ENCODE assay signal across 20 cellular contexts in the genomic region with DNA sequence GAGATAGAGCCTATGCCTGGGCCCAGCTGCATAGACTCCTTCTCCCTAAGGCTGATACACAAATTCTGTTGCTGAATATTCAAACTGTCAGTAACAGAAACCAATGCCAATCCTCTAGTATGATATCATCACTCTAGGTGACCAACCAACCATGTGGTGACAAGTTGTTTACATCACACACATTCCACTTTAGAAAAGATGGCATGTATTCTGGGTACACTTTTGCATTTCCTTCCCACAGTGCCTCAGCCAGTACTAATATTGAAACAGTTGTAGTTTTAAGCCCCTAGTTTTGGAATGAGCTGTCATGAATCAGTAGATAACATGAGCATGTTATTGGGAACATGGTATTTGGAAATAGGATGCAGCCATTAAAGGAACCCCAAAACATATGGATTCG.
DNase-seq lines count a peak whose midpoint lies in the region; ATAC-seq, FAIRE-seq and TF ChIP-seq lines count a peak whose summit lies in the region.
"Had no signal": no experiment of that assay in that cellular context is flagged by ENCODE, and none has a peak within 500 bp of the region (broad histone marks: within the 10 kb centered on the region; RNA-seq: fewer than 3 reads in every experiment).

No MANE protein-coding gene starts in this region.

- POLR2A ChIA-PET in GM12878 (lab: Charles Lee) = no interaction called here

- H3K27me3 ChIP-seq in GM12878 (replicated peaks in 1 of 2; ENCODE audit: control insufficient read depth in 2 of 2, insufficient read depth in 2 of 2, low read length in 1 of 2) = no peaks in the 10 kb centered on the region
- H3K27me3 ChIP-seq: SJCRH30 had no signal

- no peaks in the 10 kb centered on the region for H4K20me1 ChIP-seq in GM12878 (ENCODE audit: control insufficient read depth, insufficient read depth)

- H3K27ac Mint-ChIP-seq in activated CD8-positive, alpha-beta memory T cell treated with anti-CD3 and anti-CD28 coated beads, Interleukin-2, amount 10 ng/mL, durations not matched to agents 7 days and 5 days = no peak overlapping the region

- ATAC-seq in activated CD8-positive, alpha-beta memory T cell treated with anti-CD3 and anti-CD28 coated beads, Interleukin-2, amount 10 ng/mL, durations not matched to agents 7 days and 5 days = peak; percentile 55
- peak; percentile 73 for ATAC-seq in GM18858 (IDR thresholded peaks at IDR 0.05; ENCODE audit: unreplicated experiment)
- peak; percentile 59 for ATAC-seq in HG02884 (IDR thresholded peaks at IDR 0.05; ENCODE audit: unreplicated experiment)
- peak; percentile 33; the same call in 2 of the 3 replicates for ATAC-seq in GM12878
- no peak for ATAC-seq in HG03196 (IDR thresholded peaks at IDR 0.05; ENCODE audit: unreplicated experiment)
- ATAC-seq: HCT116 had no signal

- in situ Hi-C loops in GM12878 (cut with MboI) = no loop called here

- H3K4me3 Mint-ChIP-seq in activated CD8-positive, alpha-beta memory T cell treated with anti-CD3 and anti-CD28 coated beads, Interleukin-2, amount 10 ng/mL, durations not matched to agents 7 days and 5 days = no peak overlapping the region

- TF ChIP-seq RAD21 in GM12878 (IDR thresholded peaks at IDR 0.05; ENCODE audit: insufficient read depth, low read depth, low read length) = no peak

- SMC1A ChIA-PET in GM12878 (lab: Charles Lee; ENCODE audit: uncharacterized antibody, unreplicated experiment) = interaction anchor here (1.3 to 1.4 kb wide), 2 partner anchors 9 to 57 kb away, joined by 3 to 4 read pairs; no protein-coding TSS in a partner anchor

- no peak for TF ChIP-seq EP300 in GM12878 (IDR thresholded peaks at IDR 0.05; ENCODE audit: borderline replicate concordance in 1 of 2, control insufficient read depth in 1 of 2, low read depth in 2 of 2, low read length in 2 of 2)

- RAD21 ChIA-PET in GM12878 (lab: Charles Lee; ENCODE audit: unreplicated experiment) = no interaction called here

- H3K36me3 ChIP-seq in GM12878 (ENCODE audit: control insufficient read depth in 2 of 2, insufficient read depth in 2 of 2, low read length in 1 of 2) = no peaks in the 10 kb centered on the region
- H3K36me3 ChIP-seq: SJCRH30 had no signal

- no peaks in the 10 kb centered on the region for H3K4me1 ChIP-seq in GM12878 (ENCODE audit: control insufficient read depth, insufficient read depth, low read length)
- H3K4me1 ChIP-seq: SJCRH30 had no signal

- CTCF ChIA-PET in activated CD8-positive, alpha-beta memory T cell treated with anti-CD3 and anti-CD28 coated beads, Interleukin-2, amount 10 ng/mL, durations not matched to agents 7 days and 5 days (lab: Charles Lee) = no interaction called here
- CTCF ChIA-PET in GM12878 (lab: Yijun Ruan, JAX) = interaction anchor here (0.9 kb wide), 1 partner anchor 220 kb away, joined by 3 read pairs; no protein-coding TSS in a partner anchor

- H3K4me3 ChIP-seq in GM12878 = no peak overlapping the region
- H3K4me3 ChIP-seq: SJCRH30 had no signal

- H3K9me3 ChIP-seq in GM12878 (replicated peaks; ENCODE audit: control insufficient read depth, insufficient read depth, low read length) = no peaks in the 10 kb centered on the region
- H3K9me3 ChIP-seq: SJCRH30 had no signal

- H3K27ac ChIP-seq in GM12878 (ENCODE audit: control insufficient read depth, insufficient read depth) = no peak overlapping the region
- H3K27ac ChIP-seq: RWPE1, SJCRH30 had no signal

- no peak overlapping the region for H3K9ac ChIP-seq in GM12878 (ENCODE audit: control insufficient read depth, insufficient read depth, low read length)

- no peaks in the 10 kb centered on the region for H3K36me3 Mint-ChIP-seq in activated CD8-positive, alpha-beta memory T cell treated with anti-CD3 and anti-CD28 coated beads, Interleukin-2, amount 10 ng/mL, durations not matched to agents 7 days and 5 days

- no peak for DNase-seq in activated CD8-positive, alpha-beta memory T cell treated with anti-CD3 and anti-CD28 coated beads, Interleukin-2, amount 10 ng/mL, durations not matched to agents 7 days and 5 days
- DNase-seq in activated CD8-positive, alpha-beta memory T cell treated with anti-CD3 and anti-CD28 coated beads for 24 hours = no peak
- DNase-seq in GM12878 (ENCODE audit: low read depth, low spot score) (no peak), SW480 (ENCODE audit: low spot score) (no peak), D341Med (ENCODE audit: low spot score) (no peak)
- DNase-seq: C1 segment of cervical spinal cord; DMS153; EL; MV-4-11; NCI-H226; NCI-H69; NK-92 treated with Interleukin-12 subunit alpha and Interleukin-12 subunit beta, amount 100 ng/mL, for 24 hours; OCI-M1; SJCRH30 had no signal

- no TSS peak for BruUV-seq in GM12878 (replicated peaks; lab: Mats Ljungman, UMichigan)

- H3K27me3 Mint-ChIP-seq in activated CD8-positive, alpha-beta memory T cell treated with anti-CD3 and anti-CD28 coated beads, Interleukin-2, amount 10 ng/mL, durations not matched to agents 7 days and 5 days = no peaks in the 10 kb centered on the region

- TF ChIP-seq POLR2A in GM12878 (IDR thresholded peaks at IDR 0.05; ENCODE audit: low read depth, low read length) = no peak

- no peak for FAIRE-seq in GM12878 (lab: Jason Lieb, UNC)
- FAIRE-seq: HTR-8/SVneo had no signal

- H3K9me3 Mint-ChIP-seq in activated CD8-positive, alpha-beta memory T cell treated with anti-CD3 and anti-CD28 coated beads, Interleukin-2, amount 10 ng/mL, durations not matched to agents 7 days and 5 days (ENCODE audit: low read depth) = no peaks in the 10 kb centered on the region

- H3K4me2 ChIP-seq in GM12878 (ENCODE audit: control insufficient read depth, insufficient read depth) = no peak overlapping the region

- H2AFZ ChIP-seq in GM12878 (ENCODE audit: control insufficient read depth, low read depth, low read length) = no peak overlapping the region

- no peak for TF ChIP-seq CTCF in GM12878 (IDR thresholded peaks at IDR 0.05 in 2 of 3, conservative IDR thresholded peaks at IDR 0.05 in 1 of 3; ENCODE audit: control insufficient read depth in 2 of 3, extremely low read depth in 1 of 3, insufficient read depth in 1 of 3, low read depth in 3 of 3, low read length in 3 of 3)

- WGBS in GM12878 (ENCODE audit: insufficient coverage, insufficient replicate concordance, low lambda C conversion rate, missing lambda C conversion rate) = 0% methylated on average over 1 of the region's 1 CpG

- intact Hi-C loops in GM12878 (cut with micrococcal nuclease; ENCODE audit: unreplicated experiment) = no loop called here

- H3K79me2 ChIP-seq in GM12878 (ENCODE audit: control insufficient read depth, insufficient read depth, low read length) = no peaks in the 10 kb centered on the region

- H3K4me1 Mint-ChIP-seq in activated CD8-positive, alpha-beta memory T cell treated with anti-CD3 and anti-CD28 coated beads, Interleukin-2, amount 10 ng/mL, durations not matched to agents 7 days and 5 days = peaks cover 11% of the 10 kb centered on the region

TF ChIP-seq in GM12878, 131 proteins besides CTCF, POLR2A, EP300 and RAD21:
- TF ChIP-seq NR2C2 (IDR thresholded peaks at IDR 0.05; ENCODE audit: borderline replicate concordance, control insufficient read depth, insufficient read length, low read depth) = no peak
- no peak for TF ChIP-seq POLR2AphosphoS5 (IDR thresholded peaks at IDR 0.05; ENCODE audit: low read length)
- TF ChIP-seq BCL11A (IDR thresholded peaks at IDR 0.05; ENCODE audit: low read depth, low read length) = no peak
- no peak for TF ChIP-seq ZNF24 (IDR thresholded peaks at IDR 0.05)
- no peak for TF ChIP-seq STAT1 (conservative IDR thresholded peaks at IDR 0.05)
- TF ChIP-seq MYB (IDR thresholded peaks at IDR 0.05; ENCODE audit: borderline replicate concordance, low read depth, low read length) = no peak
- no peak for TF ChIP-seq RELB (IDR thresholded peaks at IDR 0.05; ENCODE audit: low read depth)
- TF ChIP-seq, protein P1, sequence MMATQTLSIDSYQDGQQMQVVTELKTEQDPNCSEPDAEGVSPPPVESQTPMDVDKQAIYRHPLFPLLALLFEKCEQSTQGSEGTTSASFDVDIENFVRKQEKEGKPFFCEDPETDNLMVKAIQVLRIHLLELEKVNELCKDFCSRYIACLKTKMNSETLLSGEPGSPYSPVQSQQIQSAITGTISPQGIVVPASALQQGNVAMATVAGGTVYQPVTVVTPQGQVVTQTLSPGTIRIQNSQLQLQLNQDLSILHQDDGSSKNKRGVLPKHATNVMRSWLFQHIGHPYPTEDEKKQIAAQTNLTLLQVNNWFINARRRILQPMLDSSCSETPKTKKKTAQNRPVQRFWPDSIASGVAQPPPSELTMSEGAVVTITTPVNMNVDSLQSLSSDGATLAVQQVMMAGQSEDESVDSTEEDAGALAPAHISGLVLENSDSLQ (IDR thresholded peaks at IDR 0.05) = no peak
- TF ChIP-seq ATF2 (IDR thresholded peaks at IDR 0.05; ENCODE audit: low read length) = no peak
TF ChIP-seq in GM12878: peak in this region for 0.
